ENCODE assay signal across 17 cellular contexts in genomic region chr11:80096736-80097135, GRCh38.
DNase-seq lines count a peak whose midpoint lies in the region; ATAC-seq, FAIRE-seq and TF ChIP-seq lines count a peak whose summit lies in the region.
"Had no signal": no experiment of that assay in that cellular context is flagged by ENCODE, and none has a peak within 500 bp of the region (broad histone marks: within the 10 kb centered on the region; RNA-seq: fewer than 3 reads in every experiment).

No MANE protein-coding gene starts in this region.

- H3K4me3 ChIP-seq in BJ (ENCODE audit: low read depth, low read length): no peak overlapping the region
- H3K4me3 ChIP-seq in bronchial epithelial cell (ENCODE audit: low read depth, low read length): no peak overlapping the region
- H3K4me3 ChIP-seq: SK-N-MC had no signal

- H3K27ac Mint-ChIP-seq in osteocyte (ENCODE audit: unreplicated experiment): no peak overlapping the region
- H3K27ac Mint-ChIP-seq: activated naive CD4-positive, alpha-beta T cell treated with anti-CD3 and anti-CD28 coated beads, Interleukin-2, amount 50 U/mL, for 24 hours; immature natural killer cell; stimulated activated effector memory CD8-positive, alpha-beta T cell treated with anti-CD3 and anti-CD28 coated beads, Interleukin-12 subunit alpha, Interleukin-12 subunit beta, amount 100 ng/mL, for 72 hours had no signal

- no peaks in the 10 kb centered on the region for H3K27me3 Mint-ChIP-seq in osteocyte (ENCODE audit: unreplicated experiment)
- H3K27me3 Mint-ChIP-seq: activated naive CD4-positive, alpha-beta T cell treated with anti-CD3 and anti-CD28 coated beads, Interleukin-2, amount 50 U/mL, for 24 hours had no signal

- H3K36me3 ChIP-seq in BJ (ENCODE audit: control insufficient read depth, insufficient read depth, low read length) (no peaks in the 10 kb centered on the region), bronchial epithelial cell (ENCODE audit: control insufficient read depth, insufficient read depth, low read length) (no peaks in the 10 kb centered on the region)

- no peaks in the 10 kb centered on the region for H3K9me3 Mint-ChIP-seq in osteocyte (ENCODE audit: unreplicated experiment)

- H3K36me3 Mint-ChIP-seq in osteocyte (ENCODE audit: unreplicated experiment): no peaks in the 10 kb centered on the region
- H3K36me3 Mint-ChIP-seq: activated naive CD4-positive, alpha-beta T cell treated with anti-CD3 and anti-CD28 coated beads, Interleukin-2, amount 50 U/mL, for 24 hours; stimulated activated effector memory CD8-positive, alpha-beta T cell treated with anti-CD3 and anti-CD28 coated beads, Interleukin-12 subunit alpha, Interleukin-12 subunit beta, amount 100 ng/mL, for 72 hours had no signal

- FAIRE-seq in bronchial epithelial cell (lab: Jason Lieb, UNC): no peak
- FAIRE-seq: H1 had no signal

- DNase-seq in BJ (ENCODE audit: low read depth) (peak; percentile 82), LoVo (ENCODE audit: low spot score) (peak; percentile 23), bronchial epithelial cell (ENCODE audit: low read depth) (peak; percentile 57), kidney tubule cell (ENCODE audit: low spot score) (peak; percentile 98), osteocyte (ENCODE audit: extremely low spot score, unreplicated experiment) (no peak), NCI-H526 (lab: John Stamatoyannopoulos, UW) (no peak)
- DNase-seq in stimulated activated naive CD4-positive, alpha-beta T cell (lab: John Stamatoyannopoulos, UW): no peak
- DNase-seq: C1 segment of cervical spinal cord; DMS79; foreskin melanocyte; immature natural killer cell; stimulated activated CD4-positive, alpha-beta T cell treated with anti-CD3 and anti-CD28 coated beads, Interleukin-4, amount 100 ng/mL, for 24 hours had no signal

- TF ChIP-seq CTCF in BJ (IDR thresholded peaks at IDR 0.05; ENCODE audit: insufficient read depth, low read depth, low read length) (no peak), bronchial epithelial cell (IDR thresholded peaks at IDR 0.05; ENCODE audit: insufficient read depth, low read length, severe bottlenecking) (no peak), osteocyte (IDR thresholded peaks at IDR 0.05) (no peak)

- CTCF ChIA-PET in BJ (lab: Yijun Ruan, JAX): interaction anchor here (0.7 kb wide), 1 partner anchor 388 kb away, joined by 3 read pairs; no protein-coding TSS in a partner anchor

- POLR2A ChIA-PET in BJ (lab: Charles Lee): no interaction called here

- peaks cover 4% of the 10 kb centered on the region for H3K4me1 Mint-ChIP-seq in osteocyte (ENCODE audit: unreplicated experiment)
- H3K4me1 Mint-ChIP-seq: activated naive CD4-positive, alpha-beta T cell treated with anti-CD3 and anti-CD28 coated beads, Interleukin-2, amount 50 U/mL, for 24 hours; immature natural killer cell; stimulated activated effector memory CD8-positive, alpha-beta T cell treated with anti-CD3 and anti-CD28 coated beads, Interleukin-12 subunit alpha, Interleukin-12 subunit beta, amount 100 ng/mL, for 72 hours had no signal

- H3K4me3 Mint-ChIP-seq in osteocyte (ENCODE audit: unreplicated experiment): no peak overlapping the region
- H3K4me3 Mint-ChIP-seq: activated naive CD4-positive, alpha-beta T cell treated with anti-CD3 and anti-CD28 coated beads, Interleukin-2, amount 50 U/mL, for 24 hours; immature natural killer cell; stimulated activated effector memory CD8-positive, alpha-beta T cell treated with anti-CD3 and anti-CD28 coated beads, Interleukin-12 subunit alpha, Interleukin-12 subunit beta, amount 100 ng/mL, for 72 hours had no signal

- ATAC-seq in HG02884 (IDR thresholded peaks at IDR 0.05; ENCODE audit: unreplicated experiment): no peak
- ATAC-seq: stimulated activated effector memory CD8-positive, alpha-beta T cell treated with anti-CD3 and anti-CD28 coated beads, Interleukin-12 subunit alpha, Interleukin-12 subunit beta, amount 100 ng/mL, for 72 hours had no signal

- H3K27me3 ChIP-seq in BJ (ENCODE audit: control insufficient read depth, insufficient read depth, low read length) (no peaks in the 10 kb centered on the region), bronchial epithelial cell (ENCODE audit: control insufficient read depth, insufficient read depth, low read length) (no peaks in the 10 kb centered on the region)

Comparison
In these comparisons a context has a peak if more than half of its experiments do, and no peak if none do; other contexts are left out.
1. DNase-seq: peak in BJ (single experiment), LoVo (single experiment), bronchial epithelial cell (single experiment) and kidney tubule cell (single experiment); none in osteocyte (single experiment), stimulated activated naive CD4-positive, alpha-beta T cell (0 of 6) and NCI-H526 (0 of 2).